2 cellular contexts compared by ENCODE assay signal in genomic region chr6:82862543-82862942, GRCh38.
TF ChIP-seq lines count a peak whose summit lies in the region.

No MANE protein-coding gene starts in this region.

TF ChIP-seq in liver, 16 proteins besides CTCF, POLR2A, EP300 and RAD21 (continued from another document):
- TF ChIP-seq HNF4G (IDR thresholded peaks at IDR 0.05) (no peak), JUND (IDR thresholded peaks at IDR 0.05) (peak; percentile 15 to 25)

TF ChIP-seq in HepG2, 621 proteins besides CTCF, POLR2A, EP300 and RAD21 (continued from another document):
- TF ChIP-seq FOXP4 (CRISPR knock-in tag; IDR thresholded peaks at IDR 0.05), result no peak
- TF ChIP-seq PCBP1 (IDR thresholded peaks at IDR 0.05; ENCODE audit: borderline replicate concordance, low read depth, low read length), result no peak
- no peak for TF ChIP-seq ZNF605 (CRISPR knock-in tag; IDR thresholded peaks at IDR 0.05)
- TF ChIP-seq HNRNPLL (IDR thresholded peaks at IDR 0.05; ENCODE audit: low read depth, low read length, poor library complexity, severe bottlenecking), result no peak
